In genomic region chrX:151923648-151924047, GRCh38 we compare ENCODE assay signal across 42 cellular contexts. TPM values are rescaled to one million over a fixed set of nuclear protein-coding genes. Genes with fewer than 3 reads are reported as not detected.
"Had no signal": no experiment of that assay in that cellular context is flagged by ENCODE, and none has a peak within 500 bp of the region (broad histone marks: within the 10 kb centered on the region; RNA-seq: fewer than 3 reads in every experiment).

No MANE protein-coding gene starts in this region.

- H3K36me3 ChIP-seq: ascending aorta, brain microvascular endothelial cell, breast epithelium, cardiac muscle cell had no signal

- DNase-seq: activated B cell treated with CpG ODN at 0.5 μM for 24 hours; activated CD4-positive, alpha-beta memory T cell treated with anti-CD3 and anti-CD28 coated beads for 36 hours; activated CD4-positive, alpha-beta T cell treated with anti-CD3 and anti-CD28 coated beads for 4 hours; activated CD4-positive, alpha-beta T cell treated with anti-CD3 and anti-CD28 coated beads, Interleukin-2, amount 10 ng/mL, durations not matched to agents 24 days and 14 days; activated CD4-positive, alpha-beta T cell treated with anti-CD3 and anti-CD28 coated beads, Interleukin-2, amount 50 U/mL, for 1 hour; activated CD4-positive, alpha-beta T cell treated with anti-CD3 and anti-CD28 coated beads, Interleukin-2, amount 50 U/mL, for 4 hours; activated CD4-positive, CD25-positive, alpha-beta regulatory T cell treated with anti-CD3 and anti-CD28 coated beads, Interleukin-2, amount 50 U/mL, for 72 hours; activated CD8-positive, alpha-beta memory T cell treated with anti-CD3 and anti-CD28 coated beads, Interleukin-2, amount 50 U/mL, for 4 hours; activated CD8-positive, alpha-beta T cell treated with anti-CD3 and anti-CD28 coated beads for 36 hours; activated effector memory CD4-positive, alpha-beta T cell treated with Interleukin-2 at 50 U/mL for 16 hours; activated gamma-delta T cell; activated naive CD4-positive, alpha-beta T cell treated with anti-CD3 and anti-CD28 coated beads, Interleukin-2, amount 10 ng/mL, durations not matched to agents 7 days and 5 days; activated naive CD4-positive, alpha-beta T cell treated with Interleukin-2 at 50 U/mL for 16 hours; activated naive CD8-positive, alpha-beta T cell treated with anti-CD3 and anti-CD28 coated beads, Interleukin-2, amount 10 ng/mL, durations not matched to agents 7 days and 5 days; activated naive CD8-positive, alpha-beta T cell treated with anti-CD3 and anti-CD28 coated beads, Interleukin-2, amount 50 U/mL, for 24 hours; activated T-cell treated with anti-CD3 and anti-CD28 coated beads for 4 hours; activated T-cell treated with anti-CD3 and anti-CD28 coated beads, Interleukin-2, amount 50 U/mL, for 1 hour; activated T-cell treated with anti-CD3 and anti-CD28 coated beads, Interleukin-2, amount 50 U/mL, for 4 hours; activated T-cell treated with anti-CD3 and anti-CD28 coated beads, Interleukin-2, amount 50 U/mL, for 72 hours; amygdala; anterior cingulate cortex; body of pancreas; brain microvascular endothelial cell; caudate nucleus; cerebellar nuclear complex; T-helper 1 cell; T-helper 2 cell; T-helper 9 cell had no signal

- ATAC-seq: activated CD8-positive, alpha-beta T cell treated with anti-CD3 and anti-CD28 coated beads for 36 hours; activated naive CD8-positive, alpha-beta T cell treated with anti-CD3 and anti-CD28 coated beads, Interleukin-2, amount 50 U/mL, for 24 hours; activated T-cell treated with anti-CD3 and anti-CD28 coated beads, Interleukin-2, amount 50 U/mL, for 4 hours; activated T-cell treated with anti-CD3 and anti-CD28 coated beads, Interleukin-2, amount 50 U/mL, for 72 hours; body of pancreas had no signal

- H3K4me1 ChIP-seq: ascending aorta, body of pancreas, breast epithelium had no signal

- H3K9me3 Mint-ChIP-seq: activated B cell treated with CpG ODN at 0.5 μM for 24 hours; activated CD4-positive, alpha-beta memory T cell treated with anti-CD3 and anti-CD28 coated beads for 36 hours; activated CD4-positive, alpha-beta T cell treated with anti-CD3 and anti-CD28 coated beads, Interleukin-2, amount 10 ng/mL, durations not matched to agents 24 days and 14 days; activated CD8-positive, alpha-beta T cell treated with anti-CD3 and anti-CD28 coated beads for 36 hours; activated naive CD4-positive, alpha-beta T cell treated with anti-CD3 and anti-CD28 coated beads, Interleukin-2, amount 10 ng/mL, durations not matched to agents 7 days and 5 days; activated naive CD4-positive, alpha-beta T cell treated with anti-CD3 and anti-CD28 coated beads, Interleukin-2, amount 50 U/mL, for 24 hours; activated naive CD8-positive, alpha-beta T cell treated with anti-CD3 and anti-CD28 coated beads, Interleukin-2, amount 10 ng/mL, durations not matched to agents 7 days and 5 days; activated naive CD8-positive, alpha-beta T cell treated with anti-CD3 and anti-CD28 coated beads, Interleukin-2, amount 50 U/mL, for 24 hours; activated T-cell treated with anti-CD3 and anti-CD28 coated beads, Interleukin-2, amount 50 U/mL, for 4 hours; activated T-cell treated with anti-CD3 and anti-CD28 coated beads, Interleukin-2, amount 50 U/mL, for 72 hours; activated T-helper 1 cell treated with anti-CD3 and anti-CD28 coated beads, Interleukin-12 subunit alpha, Interleukin-12 subunit beta, Interleukin-2, Interleukin-4 antibody, amounts not matched to agents 30 ng/mL and 10 ng/mL and 1 ng/mL, durations not matched to agents 14 hours and 24 hours and 36 hours; activated T-helper 2 cell treated with anti-CD3 and anti-CD28 coated beads, Interferon-gamma antibody, Interleukin-2, Interleukin-4, amounts not matched to agents 10 μg/mL and 5 μg/mL and 100 μg/mL, durations not matched to agents 14 hours and 24 hours and 36 hours; central memory CD8-positive, alpha-beta T cell; T-helper 1 cell treated with Interleukin-12 subunit alpha and Interleukin-12 subunit beta and Interleukin-4 antibody, amounts not matched to agents 30 μg/mL and 1 μg/mL, for 36 hours; T-helper 2 cell treated with Interferon-gamma antibody and Interleukin-4, amounts not matched to agents 5 μg/mL and 100 μg/mL, for 36 hours had no signal

- H3K36me3 Mint-ChIP-seq: activated CD4-positive, alpha-beta memory T cell treated with anti-CD3 and anti-CD28 coated beads for 36 hours; activated naive CD4-positive, alpha-beta T cell treated with anti-CD3 and anti-CD28 coated beads, Interleukin-2, amount 10 ng/mL, durations not matched to agents 7 days and 5 days; activated naive CD4-positive, alpha-beta T cell treated with anti-CD3 and anti-CD28 coated beads, Interleukin-2, amount 50 U/mL, for 24 hours; activated naive CD8-positive, alpha-beta T cell; activated naive CD8-positive, alpha-beta T cell treated with anti-CD3 and anti-CD28 coated beads, Interleukin-2, amount 10 ng/mL, durations not matched to agents 7 days and 5 days had no signal

- H3K4me3 ChIP-seq: ascending aorta, body of pancreas, breast epithelium, cardiac muscle cell had no signal

- FAIRE-seq: TTC549 had no signal

- H3K27ac ChIP-seq: ascending aorta, body of pancreas, brain microvascular endothelial cell, breast epithelium, cardiac muscle cell, VCaP had no signal

- H3K4me1 Mint-ChIP-seq: activated B cell treated with CpG ODN at 0.5 μM for 24 hours; activated CD4-positive, alpha-beta T cell treated with anti-CD3 and anti-CD28 coated beads, Interleukin-2, amount 10 ng/mL, durations not matched to agents 24 days and 14 days; activated naive CD4-positive, alpha-beta T cell treated with anti-CD3 and anti-CD28 coated beads, Interleukin-2, amount 10 ng/mL, durations not matched to agents 7 days and 5 days; activated naive CD4-positive, alpha-beta T cell treated with anti-CD3 and anti-CD28 coated beads, Interleukin-2, amount 50 U/mL, for 24 hours; activated naive CD8-positive, alpha-beta T cell treated with anti-CD3 and anti-CD28 coated beads, Interleukin-2, amount 10 ng/mL, durations not matched to agents 7 days and 5 days; activated naive CD8-positive, alpha-beta T cell treated with anti-CD3 and anti-CD28 coated beads, Interleukin-2, amount 50 U/mL, for 24 hours; central memory CD8-positive, alpha-beta T cell had no signal

- H3K27me3 ChIP-seq: ascending aorta, body of pancreas, brain microvascular endothelial cell, cardiac muscle cell had no signal

- H3K4me3 Mint-ChIP-seq: activated B cell treated with CpG ODN at 0.5 μM for 24 hours; activated CD4-positive, alpha-beta memory T cell treated with anti-CD3 and anti-CD28 coated beads for 36 hours; activated CD4-positive, alpha-beta T cell treated with anti-CD3 and anti-CD28 coated beads, Interleukin-2, amount 10 ng/mL, durations not matched to agents 24 days and 14 days; activated CD8-positive, alpha-beta T cell treated with anti-CD3 and anti-CD28 coated beads for 36 hours; activated naive CD4-positive, alpha-beta T cell treated with anti-CD3 and anti-CD28 coated beads, Interleukin-2, amount 10 ng/mL, durations not matched to agents 7 days and 5 days; activated naive CD4-positive, alpha-beta T cell treated with anti-CD3 and anti-CD28 coated beads, Interleukin-2, amount 50 U/mL, for 24 hours; activated naive CD8-positive, alpha-beta T cell; activated naive CD8-positive, alpha-beta T cell treated with anti-CD3 and anti-CD28 coated beads, Interleukin-2, amount 10 ng/mL, durations not matched to agents 7 days and 5 days; activated naive CD8-positive, alpha-beta T cell treated with anti-CD3 and anti-CD28 coated beads, Interleukin-2, amount 50 U/mL, for 24 hours; activated T-cell treated with anti-CD3 and anti-CD28 coated beads, Interleukin-2, amount 50 U/mL, for 4 hours; activated T-cell treated with anti-CD3 and anti-CD28 coated beads, Interleukin-2, amount 50 U/mL, for 72 hours; activated T-helper 1 cell treated with anti-CD3 and anti-CD28 coated beads, Interleukin-12 subunit alpha, Interleukin-12 subunit beta, Interleukin-2, Interleukin-4 antibody, amounts not matched to agents 30 ng/mL and 10 ng/mL and 1 ng/mL, durations not matched to agents 14 hours and 24 hours and 36 hours; central memory CD8-positive, alpha-beta T cell; T-helper 1 cell treated with Interleukin-12 subunit alpha and Interleukin-12 subunit beta and Interleukin-4 antibody, amounts not matched to agents 30 μg/mL and 1 μg/mL, for 36 hours; T-helper 2 cell treated with Interferon-gamma antibody and Interleukin-4, amounts not matched to agents 5 μg/mL and 100 μg/mL, for 36 hours had no signal

- H3K27ac Mint-ChIP-seq: activated B cell treated with CpG ODN at 0.5 μM for 24 hours; activated CD4-positive, alpha-beta memory T cell treated with anti-CD3 and anti-CD28 coated beads for 36 hours; activated CD4-positive, alpha-beta T cell treated with anti-CD3 and anti-CD28 coated beads, Interleukin-2, amount 10 ng/mL, durations not matched to agents 24 days and 14 days; activated CD8-positive, alpha-beta T cell treated with anti-CD3 and anti-CD28 coated beads for 36 hours; activated naive CD4-positive, alpha-beta T cell treated with anti-CD3 and anti-CD28 coated beads, Interleukin-2, amount 10 ng/mL, durations not matched to agents 7 days and 5 days; activated naive CD4-positive, alpha-beta T cell treated with anti-CD3 and anti-CD28 coated beads, Interleukin-2, amount 50 U/mL, for 24 hours; activated naive CD8-positive, alpha-beta T cell; activated naive CD8-positive, alpha-beta T cell treated with anti-CD3 and anti-CD28 coated beads, Interleukin-2, amount 10 ng/mL, durations not matched to agents 7 days and 5 days; activated naive CD8-positive, alpha-beta T cell treated with anti-CD3 and anti-CD28 coated beads, Interleukin-2, amount 50 U/mL, for 24 hours; activated T-cell treated with anti-CD3 and anti-CD28 coated beads, Interleukin-2, amount 50 U/mL, for 72 hours; activated T-helper 1 cell treated with anti-CD3 and anti-CD28 coated beads, Interleukin-12 subunit alpha, Interleukin-12 subunit beta, Interleukin-2, Interleukin-4 antibody, amounts not matched to agents 30 ng/mL and 10 ng/mL and 1 ng/mL, durations not matched to agents 14 hours and 24 hours and 36 hours; activated T-helper 2 cell treated with anti-CD3 and anti-CD28 coated beads, Interferon-gamma antibody, Interleukin-2, Interleukin-4, amounts not matched to agents 10 μg/mL and 5 μg/mL and 100 μg/mL, durations not matched to agents 14 hours and 24 hours and 36 hours; T-helper 1 cell treated with Interleukin-12 subunit alpha and Interleukin-12 subunit beta and Interleukin-4 antibody, amounts not matched to agents 30 μg/mL and 1 μg/mL, for 36 hours; T-helper 2 cell treated with Interferon-gamma antibody and Interleukin-4, amounts not matched to agents 5 μg/mL and 100 μg/mL, for 36 hours had no signal

- H3K27me3 Mint-ChIP-seq: activated B cell treated with CpG ODN at 0.5 μM for 24 hours; activated CD4-positive, alpha-beta memory T cell treated with anti-CD3 and anti-CD28 coated beads for 36 hours; activated CD4-positive, alpha-beta T cell treated with anti-CD3 and anti-CD28 coated beads, Interleukin-2, amount 10 ng/mL, durations not matched to agents 24 days and 14 days; activated CD8-positive, alpha-beta T cell treated with anti-CD3 and anti-CD28 coated beads for 36 hours; activated naive CD4-positive, alpha-beta T cell treated with anti-CD3 and anti-CD28 coated beads, Interleukin-2, amount 10 ng/mL, durations not matched to agents 7 days and 5 days; activated naive CD4-positive, alpha-beta T cell treated with anti-CD3 and anti-CD28 coated beads, Interleukin-2, amount 50 U/mL, for 24 hours; activated naive CD8-positive, alpha-beta T cell; activated naive CD8-positive, alpha-beta T cell treated with anti-CD3 and anti-CD28 coated beads, Interleukin-2, amount 10 ng/mL, durations not matched to agents 7 days and 5 days; activated naive CD8-positive, alpha-beta T cell treated with anti-CD3 and anti-CD28 coated beads, Interleukin-2, amount 50 U/mL, for 24 hours; central memory CD8-positive, alpha-beta T cell had no signal

- H3K9me3 ChIP-seq: ascending aorta, body of pancreas, breast epithelium had no signal

RNA-seq across cellular contexts. Expression of gene MAGEA4, which starts 11.0 kb away (rescaled TPM):
- total RNA-seq: activated B cell treated with CpG ODN at 0.5 μM for 24 hours; activated CD4-positive, alpha-beta memory T cell treated with anti-CD3 and anti-CD28 coated beads for 36 hours; activated CD4-positive, alpha-beta T cell treated with anti-CD3 and anti-CD28 coated beads, Interleukin-2, amount 10 ng/mL, durations not matched to agents 24 days and 14 days; activated CD8-positive, alpha-beta memory T cell treated with anti-CD3 and anti-CD28 coated beads for 36 hours; activated CD8-positive, alpha-beta T cell treated with anti-CD3 and anti-CD28 coated beads for 36 hours; activated naive CD8-positive, alpha-beta T cell treated with anti-CD3 and anti-CD28 coated beads, Interleukin-2, amount 10 ng/mL, durations not matched to agents 7 days and 5 days; activated T-cell treated with anti-CD3 and anti-CD28 coated beads, Interleukin-2, amount 50 U/mL, for 4 hours; activated T-cell treated with anti-CD3 and anti-CD28 coated beads, Interleukin-2, amount 50 U/mL, for 72 hours; activated T-helper 1 cell treated with anti-CD3 and anti-CD28 coated beads, Interleukin-12 subunit alpha, Interleukin-12 subunit beta, Interleukin-2, Interleukin-4 antibody, amounts not matched to agents 30 ng/mL and 10 ng/mL and 1 ng/mL, durations not matched to agents 14 hours and 24 hours and 36 hours; activated T-helper 2 cell treated with anti-CD3 and anti-CD28 coated beads, Interferon-gamma antibody, Interleukin-2, Interleukin-4, amounts not matched to agents 10 μg/mL and 5 μg/mL and 100 μg/mL, durations not matched to agents 14 hours and 24 hours and 36 hours; ascending aorta; body of pancreas; breast epithelium; cardiac muscle cell had no signal
- polyA plus RNA-seq: adipose tissue, cardiac muscle cell had no signal

RNA-seq across cellular contexts. Expression of gene GABRE, which starts 50.8 kb away (rescaled TPM):
- total RNA-seq: activated B cell treated with CpG ODN at 0.5 μM for 24 hours; activated CD4-positive, alpha-beta memory T cell treated with anti-CD3 and anti-CD28 coated beads for 36 hours; activated CD4-positive, alpha-beta T cell treated with anti-CD3 and anti-CD28 coated beads, Interleukin-2, amount 10 ng/mL, durations not matched to agents 24 days and 14 days; activated CD8-positive, alpha-beta memory T cell treated with anti-CD3 and anti-CD28 coated beads for 36 hours; activated CD8-positive, alpha-beta T cell treated with anti-CD3 and anti-CD28 coated beads for 36 hours; activated naive CD8-positive, alpha-beta T cell treated with anti-CD3 and anti-CD28 coated beads, Interleukin-2, amount 10 ng/mL, durations not matched to agents 7 days and 5 days; activated T-cell treated with anti-CD3 and anti-CD28 coated beads, Interleukin-2, amount 50 U/mL, for 72 hours; activated T-helper 1 cell treated with anti-CD3 and anti-CD28 coated beads, Interleukin-12 subunit alpha, Interleukin-12 subunit beta, Interleukin-2, Interleukin-4 antibody, amounts not matched to agents 30 ng/mL and 10 ng/mL and 1 ng/mL, durations not matched to agents 14 hours and 24 hours and 36 hours; activated T-helper 2 cell treated with anti-CD3 and anti-CD28 coated beads, Interferon-gamma antibody, Interleukin-2, Interleukin-4, amounts not matched to agents 10 μg/mL and 5 μg/mL and 100 μg/mL, durations not matched to agents 14 hours and 24 hours and 36 hours had no signal
